ENCODE assay signal across 1 cellular context in the genomic region with DNA sequence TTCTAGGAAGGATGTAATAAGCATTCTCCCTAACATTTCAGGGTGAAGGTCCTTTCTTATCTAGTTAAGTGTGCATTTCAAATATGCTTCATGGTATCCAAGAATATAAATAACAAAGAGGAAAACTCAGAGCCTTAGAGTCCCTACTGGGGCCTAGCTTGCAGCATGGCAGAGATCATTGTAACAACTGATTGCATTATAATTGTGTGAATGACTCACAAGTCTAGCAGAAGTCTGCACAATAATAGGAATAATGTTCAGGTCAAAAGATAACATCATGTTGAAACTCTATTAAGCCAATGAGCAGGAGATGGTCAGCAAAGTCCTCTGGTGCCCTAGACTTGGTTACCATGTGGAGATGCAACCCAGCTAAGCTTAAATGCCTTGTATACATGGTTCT.
TF ChIP-seq lines count a peak whose summit lies in the region.

No MANE protein-coding gene starts in this region.

TF ChIP-seq in SK-N-SH treated with all-trans-retinoic acid at 6 μM for 48 hours, 23 proteins besides CTCF, POLR2A, EP300 and RAD21 (continued from another document):
- TF ChIP-seq, protein P1, sequence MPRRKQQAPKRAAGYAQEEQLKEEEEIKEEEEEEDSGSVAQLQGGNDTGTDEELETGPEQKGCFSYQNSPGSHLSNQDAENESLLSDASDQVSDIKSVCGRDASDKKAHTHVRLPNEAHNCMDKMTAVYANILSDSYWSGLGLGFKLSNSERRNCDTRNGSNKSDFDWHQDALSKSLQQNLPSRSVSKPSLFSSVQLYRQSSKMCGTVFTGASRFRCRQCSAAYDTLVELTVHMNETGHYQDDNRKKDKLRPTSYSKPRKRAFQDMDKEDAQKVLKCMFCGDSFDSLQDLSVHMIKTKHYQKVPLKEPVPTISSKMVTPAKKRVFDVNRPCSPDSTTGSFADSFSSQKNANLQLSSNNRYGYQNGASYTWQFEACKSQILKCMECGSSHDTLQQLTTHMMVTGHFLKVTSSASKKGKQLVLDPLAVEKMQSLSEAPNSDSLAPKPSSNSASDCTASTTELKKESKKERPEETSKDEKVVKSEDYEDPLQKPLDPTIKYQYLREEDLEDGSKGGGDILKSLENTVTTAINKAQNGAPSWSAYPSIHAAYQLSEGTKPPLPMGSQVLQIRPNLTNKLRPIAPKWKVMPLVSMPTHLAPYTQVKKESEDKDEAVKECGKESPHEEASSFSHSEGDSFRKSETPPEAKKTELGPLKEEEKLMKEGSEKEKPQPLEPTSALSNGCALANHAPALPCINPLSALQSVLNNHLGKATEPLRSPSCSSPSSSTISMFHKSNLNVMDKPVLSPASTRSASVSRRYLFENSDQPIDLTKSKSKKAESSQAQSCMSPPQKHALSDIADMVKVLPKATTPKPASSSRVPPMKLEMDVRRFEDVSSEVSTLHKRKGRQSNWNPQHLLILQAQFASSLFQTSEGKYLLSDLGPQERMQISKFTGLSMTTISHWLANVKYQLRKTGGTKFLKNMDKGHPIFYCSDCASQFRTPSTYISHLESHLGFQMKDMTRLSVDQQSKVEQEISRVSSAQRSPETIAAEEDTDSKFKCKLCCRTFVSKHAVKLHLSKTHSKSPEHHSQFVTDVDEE (CRISPR knock-in tag; IDR thresholded peaks at IDR 0.05): no peak
- no peak for TF ChIP-seq RARB (CRISPR knock-in tag; IDR thresholded peaks at IDR 0.05)
- no peak for TF ChIP-seq SNAI2 (CRISPR knock-in tag; IDR thresholded peaks at IDR 0.05)
- no peak for TF ChIP-seq ARNTL (CRISPR knock-in tag; IDR thresholded peaks at IDR 0.05; ENCODE audit: borderline replicate concordance, low read depth)
- no peak for TF ChIP-seq PPARA (CRISPR knock-in tag; IDR thresholded peaks at IDR 0.05; ENCODE audit: borderline replicate concordance)
- no peak for TF ChIP-seq ZC3H10 (CRISPR knock-in tag; IDR thresholded peaks at IDR 0.05)
